28 cellular contexts compared by ENCODE assay signal in the genomic region with DNA sequence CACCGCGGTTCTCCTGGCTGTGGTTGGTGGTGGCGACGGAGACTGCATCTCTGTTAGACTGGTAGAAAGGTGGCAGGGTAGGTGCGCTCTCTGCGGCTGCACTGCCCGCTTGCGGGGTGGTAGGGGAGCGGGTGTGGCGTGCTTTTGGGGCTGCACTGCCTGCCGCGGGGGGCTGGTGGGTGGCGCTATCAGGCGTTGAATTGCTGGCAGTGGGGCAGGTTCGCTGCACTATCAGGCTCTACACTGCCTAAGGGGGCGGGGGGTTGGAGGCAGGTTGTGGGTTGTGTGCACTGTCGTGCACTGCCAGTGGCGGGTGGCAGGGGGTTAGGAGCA. TPM values are rescaled to one million over a fixed set of nuclear protein-coding genes. Genes with fewer than 3 reads are reported as not detected.
A peak's percentile ranks its signal among the peaks of the same experiment; 100 is the strongest.
DNase-seq lines count a peak whose midpoint lies in the region; ATAC-seq, FAIRE-seq and TF ChIP-seq lines count a peak whose summit lies in the region.
"Had no signal": no experiment of that assay in that cellular context is flagged by ENCODE, and none has a peak within 500 bp of the region (broad histone marks: within the 10 kb centered on the region; RNA-seq: fewer than 3 reads in every experiment).

No MANE protein-coding gene starts in this region.

- H3K4me2 ChIP-seq in H1 (ENCODE audit: insufficient read depth in 1 of 2, low read depth in 2 of 2, low read length in 2 of 2) (peak overlapping the region; percentile 56 to 72), mesenchymal stem cell (ENCODE audit: low read length, poor library complexity, severe bottlenecking) (peak overlapping the region; percentile 98)

- H3K14ac ChIP-seq in H1 (ENCODE audit: insufficient read length) (no peak overlapping the region), mesenchymal stem cell (ENCODE audit: low read length in 2 of 2) (peak overlapping the region in 1 of 2 experiments; percentile 93)

- H2BK12ac ChIP-seq in H1 (ENCODE audit: low read depth, low read length), result no peak overlapping the region
- H2BK12ac ChIP-seq in mesenchymal stem cell (ENCODE audit: low read length in 2 of 2), result peak overlapping the region in 1 of 2 experiments; percentile 7

- H3K27ac Mint-ChIP-seq in activated CD4-positive, alpha-beta T cell treated with anti-CD3 and anti-CD28 coated beads, Interleukin-2, amount 10 ng/mL, durations not matched to agents 24 days and 14 days, result no peak overlapping the region
- H3K27ac Mint-ChIP-seq in activated CD4-positive, alpha-beta T cell treated with anti-CD3 and anti-CD28 coated beads for 36 hours, result no peak overlapping the region
- no peak overlapping the region for H3K27ac Mint-ChIP-seq in type B pancreatic cell
- H3K27ac Mint-ChIP-seq: activated CD8-positive, alpha-beta T cell treated with anti-CD3 and anti-CD28 coated beads for 36 hours; CD8-positive, alpha-beta T cell; effector memory CD8-positive, alpha-beta T cell; immature natural killer cell; stimulated activated naive B cell treated with anti-CD40 and anti-IgM and Interleukin-4, amounts not matched to agents 10 μg/mL and 1 μg/mL and 100 μg/mL, for 72 hours had no signal

- H3K9me3 ChIP-seq in H1 (ENCODE audit: insufficient read depth in 2 of 2, low read depth in 1 of 2, low read length in 1 of 2), result no peaks in the 10 kb centered on the region
- no peaks in the 10 kb centered on the region for H3K9me3 ChIP-seq in mesenchymal stem cell (ENCODE audit: control insufficient read depth, low read length)
- H3K9me3 ChIP-seq: esophagus muscularis mucosa, gastrocnemius medialis, left ventricle myocardium inferior, neutrophil, thoracic aorta had no signal

- H3K4me1 ChIP-seq in H1 (replicated peaks in 1 of 4; ENCODE audit: control insufficient read depth in 3 of 4, insufficient read depth in 4 of 4, low read length in 3 of 4) (no peaks in the 10 kb centered on the region), mesenchymal stem cell (ENCODE audit: control insufficient read depth, insufficient read depth, low read depth, low read length) (peaks cover 22% of the 10 kb centered on the region)
- H3K4me1 ChIP-seq: esophagus muscularis mucosa, gastrocnemius medialis, left ventricle myocardium inferior had no signal

- no peaks in the 10 kb centered on the region for H3K4me1 Mint-ChIP-seq in activated CD4-positive, alpha-beta T cell treated with anti-CD3 and anti-CD28 coated beads, Interleukin-2, amount 10 ng/mL, durations not matched to agents 24 days and 14 days
- no peaks in the 10 kb centered on the region for H3K4me1 Mint-ChIP-seq in activated CD4-positive, alpha-beta T cell treated with anti-CD3 and anti-CD28 coated beads for 36 hours
- peaks cover 7% of the 10 kb centered on the region for H3K4me1 Mint-ChIP-seq in type B pancreatic cell (ENCODE audit: unreplicated experiment)

- H2BK5ac ChIP-seq in H1 (ENCODE audit: low read depth, low read length), result peak overlapping the region; percentile 96; the same call in 1 of the 2 replicates
- H2BK5ac ChIP-seq in mesenchymal stem cell (ENCODE audit: low read depth, low read length, poor library complexity, severe bottlenecking), result no peak overlapping the region

- H2AK5ac ChIP-seq in H1 (ENCODE audit: low read depth, low read length) (no peak overlapping the region), mesenchymal stem cell (ENCODE audit: low read length, severe bottlenecking) (no peak overlapping the region)

- FAIRE-seq in H1 (lab: Jason Lieb, UNC), result no peak
- FAIRE-seq: GM12878 had no signal

- H2AFZ ChIP-seq in H1 (ENCODE audit: low read length), result no peak overlapping the region
- no peak overlapping the region for H2AFZ ChIP-seq in mesenchymal stem cell (ENCODE audit: low read depth, low read length)

- no peak overlapping the region; the same call in 1 of the 2 replicates for H3K18ac ChIP-seq in H1 (ENCODE audit: extremely low read depth, low read length)
- H3K18ac ChIP-seq in mesenchymal stem cell (ENCODE audit: low read depth in 1 of 2, low read length in 2 of 2), result peak overlapping the region in 1 of 2 experiments; percentile 78

- no peak overlapping the region for H4K5ac ChIP-seq in H1 (ENCODE audit: insufficient read length, low read depth, low read length)

- peaks cover 2% of the 10 kb centered on the region for H3K79me1 ChIP-seq in H1 (ENCODE audit: low read depth, low read length)
- H3K79me1 ChIP-seq in mesenchymal stem cell (replicated peaks; ENCODE audit: low read length, poor library complexity, severe bottlenecking), result no peaks in the 10 kb centered on the region

- H3K36me3 ChIP-seq in H1 (ENCODE audit: control insufficient read depth in 2 of 4, insufficient read depth in 4 of 4, low read length in 3 of 4) (peaks cover 2 to 10% (median 4%) of the 10 kb centered on the region in 4 experiments; a peak in 5 of 8 replicates), mesenchymal stem cell (ENCODE audit: control insufficient read depth in 1 of 2, insufficient read depth in 2 of 2, low read depth in 1 of 2, low read length in 2 of 2) (peaks cover 0 to 32% of the 10 kb centered on the region in 2 experiments)
- H3K36me3 ChIP-seq: esophagus muscularis mucosa, gastrocnemius medialis, left ventricle myocardium inferior, neutrophil, thoracic aorta had no signal

- DNase-seq in activated CD4-positive, alpha-beta T cell treated with anti-CD3 and anti-CD28 coated beads, Interleukin-2, amount 10 ng/mL, durations not matched to agents 24 days and 14 days, result peak; percentile 42
- no peak for DNase-seq in activated CD4-positive, alpha-beta T cell treated with anti-CD3 and anti-CD28 coated beads for 36 hours
- DNase-seq in H1 (ENCODE audit: low read depth in 1 of 2, low spot score in 2 of 2) (no peak), mesenchymal stem cell (no peak), type B pancreatic cell (ENCODE audit: extremely low spot score, unreplicated experiment) (no peak), NCI-H1417 treated with DMSO at 0.1 percent for 48 hours (lab: John Stamatoyannopoulos, UW) (no peak), dedifferentiated amniotic fluid mesenchymal stem cell (ENCODE audit: extremely low spot score) (no peak), NCI-H510A treated with DMSO at 0.1 percent for 48 hours (lab: John Stamatoyannopoulos, UW) (no peak)
- DNase-seq: 8988T; activated CD8-positive, alpha-beta T cell treated with anti-CD3 and anti-CD28 coated beads for 36 hours; activated effector memory CD4-positive, alpha-beta T cell treated with anti-CD3 and anti-CD28 coated beads, Interleukin-2, amount 50 U/mL, for 16 hours; activated T-cell treated with anti-CD3 and anti-CD28 coated beads for 4 hours; AML-193; CD8-positive, alpha-beta T cell; DMS79; effector memory CD8-positive, alpha-beta T cell; gastrocnemius medialis; immature natural killer cell; left ventricle myocardium inferior; NCI-H1417; NCI-H526; stimulated activated naive B cell treated with anti-CD40 and anti-IgM and Interleukin-4, amounts not matched to agents 10 μg/mL and 1 μg/mL and 100 μg/mL, for 72 hours; SW 1271 had no signal

- H4K20me1 ChIP-seq in H1 (replicated peaks in 1 of 2; ENCODE audit: control insufficient read depth in 1 of 2, insufficient read depth in 2 of 2, low read length in 2 of 2), result peaks cover 4 to 11% of the 10 kb centered on the region in 2 experiments

- H4K8ac ChIP-seq in H1 (ENCODE audit: extremely low read depth, insufficient read depth, low read length) (no peak overlapping the region), mesenchymal stem cell (ENCODE audit: low read length) (no peak overlapping the region)

- H2BK15ac ChIP-seq in H1 (ENCODE audit: low read length) (no peak overlapping the region), mesenchymal stem cell (ENCODE audit: low read depth, poor library complexity, severe bottlenecking) (no peak overlapping the region)

- no peak overlapping the region for H3K56ac ChIP-seq in H1 (replicated peaks; ENCODE audit: insufficient read length, low read depth, low read length)

- no peak overlapping the region for H3K23ac ChIP-seq in H1 (ENCODE audit: insufficient read length)
- H3K23ac ChIP-seq in mesenchymal stem cell (ENCODE audit: low read length in 2 of 2), result peak overlapping the region in 1 of 2 experiments; percentile 98

- H3K4me3 ChIP-seq in H1 (ENCODE audit: extremely low read depth in 1 of 4, insufficient read depth in 2 of 4, low read depth in 3 of 4, low read length in 4 of 4) (peak overlapping the region; percentile 54 to 93 (median 88)), mesenchymal stem cell (ENCODE audit: insufficient read depth in 1 of 2, low read depth in 1 of 2, low read length in 2 of 2) (peak overlapping the region in 1 of 2 experiments; percentile 71)
- H3K4me3 ChIP-seq: esophagus muscularis mucosa, gastrocnemius medialis, GM12878, left ventricle myocardium inferior, skin epidermis, thoracic aorta had no signal

- POLR2A ChIA-PET in activated CD4-positive, alpha-beta T cell treated with anti-CD3 and anti-CD28 coated beads for 36 hours (lab: Charles Lee), result no interaction called here
- POLR2A ChIA-PET in H1 (lab: Charles Lee; ENCODE audit: partially characterized antibody), result interaction anchor here (0.9 to 3.8 kb wide), 12 partner anchors 11 to 119 kb away, joined by 3 to 40 read pairs (median 7); partner anchors contain the start of genes RACK1, TRIM41 and TRIM52

- H4K91ac ChIP-seq in H1 (replicated peaks; ENCODE audit: insufficient read length, low read length) (peak overlapping the region; percentile 19), mesenchymal stem cell (ENCODE audit: low read length) (no peak overlapping the region)

- H3K27ac ChIP-seq in H1 (ENCODE audit: low read depth, low read length), result no peak overlapping the region
- H3K27ac ChIP-seq in mesenchymal stem cell (ENCODE audit: low read length, poor library complexity, severe bottlenecking), result no peak overlapping the region
- H3K27ac ChIP-seq: esophagus muscularis mucosa, gastrocnemius medialis, left ventricle myocardium inferior, neutrophil, skin epidermis, thoracic aorta had no signal

- H3K9ac ChIP-seq in H1 (replicated peaks in 1 of 4; ENCODE audit: extremely low read depth in 1 of 4, low read depth in 3 of 4, low read length in 3 of 4) (peak overlapping the region in 2 of 4 experiments; percentile 20 to 42; a peak in 5 of 7 replicates), mesenchymal stem cell (ENCODE audit: low read length) (no peak overlapping the region)

- no peaks in the 10 kb centered on the region for H3K36me3 Mint-ChIP-seq in activated CD4-positive, alpha-beta T cell treated with anti-CD3 and anti-CD28 coated beads, Interleukin-2, amount 10 ng/mL, durations not matched to agents 24 days and 14 days (ENCODE audit: low read depth)
- no peaks in the 10 kb centered on the region for H3K36me3 Mint-ChIP-seq in activated CD4-positive, alpha-beta T cell treated with anti-CD3 and anti-CD28 coated beads for 36 hours (ENCODE audit: low read depth)
- no peaks in the 10 kb centered on the region for H3K36me3 Mint-ChIP-seq in type B pancreatic cell
- H3K36me3 Mint-ChIP-seq: CD8-positive, alpha-beta T cell; immature natural killer cell; stimulated activated naive B cell treated with anti-CD40 and anti-IgM and Interleukin-4, amounts not matched to agents 10 μg/mL and 1 μg/mL and 100 μg/mL, for 72 hours had no signal

- TF ChIP-seq POLR2A in H1 (IDR thresholded peaks at IDR 0.05; ENCODE audit: control extremely low read depth in 1 of 2, low read depth in 2 of 2, low read length in 2 of 2), result no peak

- H3K23me2 ChIP-seq in H1 (ENCODE audit: low read depth, low read length), result peaks cover 15% of the 10 kb centered on the region; the same call in 1 of the 2 replicates

- CTCF ChIA-PET in activated CD4-positive, alpha-beta T cell treated with anti-CD3 and anti-CD28 coated beads for 36 hours (lab: Charles Lee), result no interaction called here
- CTCF ChIA-PET in H1 (lab: Charles Lee; ENCODE audit: partially characterized antibody), result interaction anchor here (0.9 to 1.1 kb wide), 2 partner anchors 37 to 107 kb away, joined by 3 to 4 read pairs; no protein-coding TSS in a partner anchor

- no peaks in the 10 kb centered on the region for H3K9me3 Mint-ChIP-seq in activated CD4-positive, alpha-beta T cell treated with anti-CD3 and anti-CD28 coated beads, Interleukin-2, amount 10 ng/mL, durations not matched to agents 24 days and 14 days
- H3K9me3 Mint-ChIP-seq in activated CD4-positive, alpha-beta T cell treated with anti-CD3 and anti-CD28 coated beads for 36 hours (ENCODE audit: low read depth), result no peaks in the 10 kb centered on the region
- no peaks in the 10 kb centered on the region for H3K9me3 Mint-ChIP-seq in type B pancreatic cell
- H3K9me3 Mint-ChIP-seq: activated CD8-positive, alpha-beta T cell treated with anti-CD3 and anti-CD28 coated beads for 36 hours; CD8-positive, alpha-beta T cell; effector memory CD8-positive, alpha-beta T cell; immature natural killer cell; stimulated activated naive B cell treated with anti-CD40 and anti-IgM and Interleukin-4, amounts not matched to agents 10 μg/mL and 1 μg/mL and 100 μg/mL, for 72 hours had no signal

- no peak overlapping the region for H2BK20ac ChIP-seq in H1 (ENCODE audit: low read length)

- no peak for ATAC-seq in activated CD4-positive, alpha-beta T cell treated with anti-CD3 and anti-CD28 coated beads for 36 hours
- ATAC-seq: activated CD8-positive, alpha-beta T cell treated with anti-CD3 and anti-CD28 coated beads for 36 hours; CD8-positive, alpha-beta T cell; effector memory CD8-positive, alpha-beta T cell; gastrocnemius medialis; GM12878; stimulated activated naive B cell treated with anti-CD40 and anti-IgM and Interleukin-4, amounts not matched to agents 10 μg/mL and 1 μg/mL and 100 μg/mL, for 72 hours had no signal

- peaks cover 0 to 28% of the 10 kb centered on the region in 2 experiments; a peak in 3 of 4 replicates for H3K79me2 ChIP-seq in H1 (ENCODE audit: control insufficient read depth in 1 of 2, insufficient read depth in 2 of 2, low read length in 2 of 2)

- H3K27me3 ChIP-seq in H1 (replicated peaks in 1 of 4; ENCODE audit: control insufficient read depth in 3 of 4, extremely low read depth in 1 of 4, insufficient read depth in 3 of 4, low read length in 3 of 4) (no peaks in the 10 kb centered on the region), mesenchymal stem cell (ENCODE audit: control insufficient read depth in 1 of 2, insufficient read depth in 1 of 2, low read length in 2 of 2) (no peaks in the 10 kb centered on the region)
- H3K27me3 ChIP-seq: esophagus muscularis mucosa, gastrocnemius medialis had no signal

- H3K4ac ChIP-seq in H1 (replicated peaks; ENCODE audit: insufficient read length, low read depth, low read length) (no peak overlapping the region), mesenchymal stem cell (ENCODE audit: low read depth in 1 of 2, low read length in 2 of 2) (peak overlapping the region in 1 of 2 experiments; percentile 49)

- no peak for TF ChIP-seq RAD21 in H1 (IDR thresholded peaks at IDR 0.05 in 1 of 2, conservative IDR thresholded peaks at IDR 0.05 in 1 of 2; ENCODE audit: low read depth in 2 of 2, low read length in 2 of 2)

- peak in 1 of 3 experiments; percentile 10; a peak in 1 of 4 replicates for TF ChIP-seq CTCF in H1 (IDR thresholded peaks at IDR 0.05; ENCODE audit: control extremely low read depth in 1 of 3, insufficient read depth in 1 of 3, low read depth in 1 of 3, low read length in 3 of 3)
- TF ChIP-seq CTCF in type B pancreatic cell (conservative IDR thresholded peaks at IDR 0.05), result peak; percentile 17

- intact Hi-C loops in activated CD4-positive, alpha-beta T cell treated with anti-CD3 and anti-CD28 coated beads, Interleukin-2, amount 10 ng/mL, durations not matched to agents 24 days and 14 days (cut with micrococcal nuclease), result no loop called here
- intact Hi-C loops in activated CD4-positive, alpha-beta T cell treated with anti-CD3 and anti-CD28 coated beads for 36 hours (cut with DNase I, micrococcal nuclease), result no loop called here

- WGBS in H1 (ENCODE audit: extremely low coverage in 1 of 2, insufficient coverage in 1 of 2, insufficient read length in 1 of 2, insufficient replicate concordance in 2 of 2, low coverage in 1 of 2, low lambda C conversion rate in 2 of 2, missing lambda C conversion rate in 1 of 2), 2 experiments, result 3% methylated on average over 13 of the region's 18 CpGs; no CpG with 5 or more reads in 1 of the 2 experiments
- WGBS in mesenchymal stem cell, result 2% methylated on average over 18 of the region's 18 CpGs

- peaks cover 5% of the 10 kb centered on the region for H3K27me3 Mint-ChIP-seq in activated CD4-positive, alpha-beta T cell treated with anti-CD3 and anti-CD28 coated beads, Interleukin-2, amount 10 ng/mL, durations not matched to agents 24 days and 14 days
- no peaks in the 10 kb centered on the region for H3K27me3 Mint-ChIP-seq in activated CD4-positive, alpha-beta T cell treated with anti-CD3 and anti-CD28 coated beads for 36 hours
- no peaks in the 10 kb centered on the region for H3K27me3 Mint-ChIP-seq in type B pancreatic cell
- H3K27me3 Mint-ChIP-seq: activated CD8-positive, alpha-beta T cell treated with anti-CD3 and anti-CD28 coated beads for 36 hours; effector memory CD8-positive, alpha-beta T cell; stimulated activated naive B cell treated with anti-CD40 and anti-IgM and Interleukin-4, amounts not matched to agents 10 μg/mL and 1 μg/mL and 100 μg/mL, for 72 hours had no signal

- H2BK120ac ChIP-seq in H1 (replicated peaks; ENCODE audit: low read depth, low read length), result no peak overlapping the region
- H2BK120ac ChIP-seq in mesenchymal stem cell (ENCODE audit: low read depth, low read length), result no peak overlapping the region

- no peak for TF ChIP-seq EP300 in H1 (IDR thresholded peaks at IDR 0.05; ENCODE audit: borderline replicate concordance in 1 of 2, low read depth in 2 of 2, low read length in 2 of 2)

- H3K4me3 Mint-ChIP-seq in activated CD4-positive, alpha-beta T cell treated with anti-CD3 and anti-CD28 coated beads, Interleukin-2, amount 10 ng/mL, durations not matched to agents 24 days and 14 days, result no peak overlapping the region
- no peak overlapping the region for H3K4me3 Mint-ChIP-seq in activated CD4-positive, alpha-beta T cell treated with anti-CD3 and anti-CD28 coated beads for 36 hours
- no peak overlapping the region for H3K4me3 Mint-ChIP-seq in type B pancreatic cell
- H3K4me3 Mint-ChIP-seq: activated CD8-positive, alpha-beta T cell treated with anti-CD3 and anti-CD28 coated beads for 36 hours; CD8-positive, alpha-beta T cell; effector memory CD8-positive, alpha-beta T cell; immature natural killer cell; stimulated activated naive B cell treated with anti-CD40 and anti-IgM and Interleukin-4, amounts not matched to agents 10 μg/mL and 1 μg/mL and 100 μg/mL, for 72 hours had no signal

RNA-seq across cellular contexts. Expression of gene TRIM52, which starts 21.0 kb away (rescaled TPM):
- total RNA-seq in activated CD4-positive, alpha-beta T cell treated with anti-CD3 and anti-CD28 coated beads, Interleukin-2, amount 10 ng/mL, durations not matched to agents 24 days and 14 days, result 15.7 and 16.8 TPM in 2 replicates
- total RNA-seq in activated CD4-positive, alpha-beta T cell treated with anti-CD3 and anti-CD28 coated beads for 36 hours, result 10 to 100 TPM; 10.4 to 13.1 TPM
- 5.7 and 6.2 TPM in 2 replicates for total RNA-seq in H1 (2021; fragmentation: NEBNext Ultra II Directional; extraction: Animal tissue kit (Norgen Biotek cat#: 25700))
- 2.3 and 4.2 TPM in 2 replicates for polyA plus RNA-seq in H1 (2011; rRNA removed)
- 6.2 TPM for polyA plus RNA-seq in H1 (2011; cell fraction: cytosol; rRNA removed)
- polyA plus RNA-seq in H1 (2011; cell fraction: nucleus; rRNA removed), result 6.8 TPM
- polyA plus RNA-seq in H1 (2012, experiment 1 of 2), result 8.8 to 10.6 TPM (median 9.8 TPM) in 4 replicates
- 0.70 TPM for polyA plus RNA-seq in H1 (2012, experiment 2 of 2)
- 5.1 TPM for polyA plus RNA-seq in H1 (2013, experiment 1 of 2)
- polyA plus RNA-seq in H1 (2013, experiment 2 of 2), result 4.3 TPM
- 5.5 and 6.2 TPM in 2 replicates for polyA minus RNA-seq in H1 (2011; rRNA and poly(A)+ RNA removed)
- 2.3 TPM for polyA minus RNA-seq in H1 (2011; cell fraction: cytosol; rRNA and poly(A)+ RNA removed)
- polyA minus RNA-seq in H1 (2011; cell fraction: nucleus; rRNA and poly(A)+ RNA removed), result 4.6 TPM
- polyA plus RNA-seq in mesenchymal stem cell (2013, experiment 1 of 2), result 4.2 TPM
- 4.0 TPM for polyA plus RNA-seq in mesenchymal stem cell (2013, experiment 2 of 2)
- total RNA-seq in type B pancreatic cell (ENCODE audit: low replicate concordance), result 10.1 and 14.1 TPM in 2 replicates

RNA-seq across cellular contexts. Expression of gene RACK1, which starts 38.2 kb away (rescaled TPM):
- 2,172 and 2,196 TPM in 2 replicates for total RNA-seq in activated CD4-positive, alpha-beta T cell treated with anti-CD3 and anti-CD28 coated beads, Interleukin-2, amount 10 ng/mL, durations not matched to agents 24 days and 14 days
- 1,000 to 10,000 TPM; 2,724 to 3,901 TPM for total RNA-seq in activated CD4-positive, alpha-beta T cell treated with anti-CD3 and anti-CD28 coated beads for 36 hours
- total RNA-seq in H1 (2021; fragmentation: NEBNext Ultra II Directional; extraction: Animal tissue kit (Norgen Biotek cat#: 25700)), result 2,564 and 2,589 TPM in 2 replicates
- polyA plus RNA-seq in H1 (2011; rRNA removed), result 7,578 and 7,971 TPM in 2 replicates
- 6,759 TPM for polyA plus RNA-seq in H1 (2011; cell fraction: cytosol; rRNA removed)
- polyA plus RNA-seq in H1 (2011; cell fraction: nucleus; rRNA removed), result 7,543 TPM
- 3,817 to 4,876 TPM (median 4,535 TPM) in 4 replicates for polyA plus RNA-seq in H1 (2012, experiment 1 of 2)
- 4,888 TPM for polyA plus RNA-seq in H1 (2012, experiment 2 of 2)
- 2,646 TPM for polyA plus RNA-seq in H1 (2013, experiment 1 of 2)
- polyA plus RNA-seq in H1 (2013, experiment 2 of 2), result 2,607 TPM
- 7,141 and 7,318 TPM in 2 replicates for polyA minus RNA-seq in H1 (2011; rRNA and poly(A)+ RNA removed)
- polyA minus RNA-seq in H1 (2011; cell fraction: cytosol; rRNA and poly(A)+ RNA removed), result 3,305 TPM
- 3,286 TPM for polyA minus RNA-seq in H1 (2011; cell fraction: nucleus; rRNA and poly(A)+ RNA removed)
- polyA plus RNA-seq in mesenchymal stem cell (2013, experiment 1 of 2), result 2,784 TPM
- polyA plus RNA-seq in mesenchymal stem cell (2013, experiment 2 of 2), result 2,751 TPM
- 1,864 and 2,055 TPM in 2 replicates for total RNA-seq in type B pancreatic cell (ENCODE audit: low replicate concordance)

RNA-seq across cellular contexts. Expression of gene TRIM41, which starts 58.9 kb away (rescaled TPM):
- total RNA-seq in activated CD4-positive, alpha-beta T cell treated with anti-CD3 and anti-CD28 coated beads, Interleukin-2, amount 10 ng/mL, durations not matched to agents 24 days and 14 days, result 31.6 and 35.2 TPM in 2 replicates
- 10 to 100 TPM; 27.0 to 30.7 TPM for total RNA-seq in activated CD4-positive, alpha-beta T cell treated with anti-CD3 and anti-CD28 coated beads for 36 hours
- total RNA-seq in H1 (2021; fragmentation: NEBNext Ultra II Directional; extraction: Animal tissue kit (Norgen Biotek cat#: 25700)), result 21.2 and 21.6 TPM in 2 replicates
- 12.9 and 18.0 TPM in 2 replicates for polyA plus RNA-seq in H1 (2011; rRNA removed)
- polyA plus RNA-seq in H1 (2011; cell fraction: cytosol; rRNA removed), result 19.8 TPM
- polyA plus RNA-seq in H1 (2011; cell fraction: nucleus; rRNA removed), result 79.7 TPM
- polyA plus RNA-seq in H1 (2012, experiment 1 of 2), result 19.4 to 26.5 TPM (median 23.3 TPM) in 4 replicates
- polyA plus RNA-seq in H1 (2012, experiment 2 of 2), result 10.8 TPM
- 15.0 TPM for polyA plus RNA-seq in H1 (2013, experiment 1 of 2)
- polyA plus RNA-seq in H1 (2013, experiment 2 of 2), result 13.5 TPM
- polyA minus RNA-seq in H1 (2011; rRNA and poly(A)+ RNA removed), result 4.7 and 7.7 TPM in 2 replicates
- 6.7 TPM for polyA minus RNA-seq in H1 (2011; cell fraction: cytosol; rRNA and poly(A)+ RNA removed)
- 19.8 TPM for polyA minus RNA-seq in H1 (2011; cell fraction: nucleus; rRNA and poly(A)+ RNA removed)
- polyA plus RNA-seq in mesenchymal stem cell (2013, experiment 1 of 2), result 19.1 TPM
- polyA plus RNA-seq in mesenchymal stem cell (2013, experiment 2 of 2), result 19.0 TPM
- total RNA-seq in type B pancreatic cell (ENCODE audit: low replicate concordance), result 22.1 and 31.2 TPM in 2 replicates
